Comparison of ENCODE assay signal across 1 cellular context in the genomic region with DNA sequence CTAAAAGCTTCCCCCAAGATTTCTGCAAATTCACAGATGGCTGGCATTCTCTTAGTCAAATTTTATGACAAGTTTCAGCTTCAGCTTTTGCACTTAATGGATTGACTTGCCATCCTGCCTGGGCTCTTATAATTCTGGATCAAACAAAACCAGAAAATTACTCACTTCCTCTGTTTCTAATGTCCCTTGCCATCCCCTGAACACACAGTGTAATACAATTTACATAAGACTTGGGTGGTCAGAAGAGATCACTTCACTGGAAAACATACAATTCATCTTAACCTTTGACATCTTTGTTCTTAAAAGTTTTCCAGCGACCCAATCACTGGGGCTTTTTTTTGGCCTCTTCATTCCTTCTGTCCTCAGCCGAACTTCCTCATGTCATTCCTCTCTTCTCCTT.
TF ChIP-seq lines count a peak whose summit lies in the region.

No MANE protein-coding gene starts in this region.

TF ChIP-seq in SK-N-SH treated with all-trans-retinoic acid at 6 μM for 48 hours, 23 proteins besides CTCF, POLR2A, EP300 and RAD21 (continued from another document):
- TF ChIP-seq PATZ1 (CRISPR knock-in tag; IDR thresholded peaks at IDR 0.05; ENCODE audit: borderline replicate concordance), result no peak
